ENCODE assay signal across 8 cellular contexts in the genomic region with DNA sequence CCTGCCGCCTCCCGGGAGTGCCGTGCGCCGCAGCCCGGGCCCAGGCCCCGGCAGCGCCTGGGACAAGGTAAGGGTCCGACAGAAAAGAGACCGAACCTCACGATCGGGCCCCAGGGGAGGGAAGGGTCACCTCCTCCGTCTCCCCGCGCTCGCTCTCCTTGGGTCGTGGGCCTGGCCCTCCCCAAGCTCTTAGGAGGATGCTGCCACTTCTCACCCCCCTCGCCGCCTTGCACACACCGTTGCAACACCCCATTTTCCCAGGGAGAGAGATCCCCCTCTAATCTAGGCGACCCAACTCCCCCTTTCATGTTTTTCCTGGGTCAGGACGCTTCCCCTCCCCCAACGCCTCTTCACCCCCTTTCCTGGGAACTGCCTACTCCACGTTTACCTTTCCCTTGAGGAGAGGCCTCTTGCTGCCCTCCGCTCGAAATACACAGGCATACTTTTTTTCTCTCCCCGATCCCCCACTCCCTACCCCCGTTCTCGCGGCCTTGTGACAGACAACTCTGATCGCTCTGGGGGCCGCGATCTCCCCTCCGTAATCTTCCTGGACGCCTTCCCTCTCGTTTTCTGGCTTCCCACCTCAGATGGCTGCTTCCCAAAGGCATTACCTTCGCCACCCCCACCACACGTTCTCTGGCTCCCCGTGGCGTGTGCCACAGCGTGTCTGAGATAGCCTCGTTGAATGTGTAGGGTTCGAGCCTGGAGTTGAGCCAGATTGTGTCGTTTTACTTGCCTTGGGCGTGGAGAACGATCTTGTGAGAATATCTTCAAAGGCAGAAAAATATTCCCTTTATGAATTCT. TPM values are rescaled to one million over a fixed set of nuclear protein-coding genes. Genes with fewer than 3 reads are reported as not detected.
A peak's percentile ranks its signal among the peaks of the same experiment; 100 is the strongest.
DNase-seq lines count a peak whose midpoint lies in the region; ATAC-seq and TF ChIP-seq lines count a peak whose summit lies in the region.

No MANE protein-coding gene starts in this region.

- WGBS in heart right ventricle, 2 donors, result 0% methylated on average over 46 of the region's 46 CpGs
- WGBS in prostate gland, result under 1% methylated on average over 46 of the region's 46 CpGs

- H3K9me3 ChIP-seq in adipocyte (ENCODE audit: control insufficient read depth, low read length) (no peaks in the 10 kb centered on the region), heart right ventricle (no peaks in the 10 kb centered on the region), prostate gland (no peaks in the 10 kb centered on the region)

- H3K4me1 ChIP-seq in adipocyte (ENCODE audit: control insufficient read depth, insufficient read depth, low read length), result peaks cover 60% of the 10 kb centered on the region
- H3K4me1 ChIP-seq in heart right ventricle, result peaks cover 19 to 77% (median 70%) of the 10 kb centered on the region in 9 donors
- H3K4me1 ChIP-seq in prostate gland (replicated peaks), result peaks cover 23% of the 10 kb centered on the region

- TF ChIP-seq POLR2A in prostate gland (IDR thresholded peaks at IDR 0.05), result no peak

- intact Hi-C loops in heart right ventricle (cut with DNase I) (loop anchor here in 5 of 10 donors (2.0 to 5.0 kb wide), 3 partner anchors 25 to 36 kb away; a partner anchor contains a TSS), prostate gland (cut with DNase I) (no loop called here)

- DNase-seq in activated CD4-positive, CD25-positive, alpha-beta regulatory T cell (lab: John Stamatoyannopoulos, UW), result peak in 3 of 4 experiments; percentile 8 to 37 (median 8)
- DNase-seq in RPMI7951 (ENCODE audit: low read depth), result peak; percentile 32
- DNase-seq in adipocyte (ENCODE audit: low read depth), result peak; percentile 58
- peak; percentile 27 to 47 for DNase-seq in heart right ventricle
- DNase-seq in prostate gland (ENCODE audit: low spot score), result peak; percentile 51

- H3K9ac ChIP-seq in adipocyte (ENCODE audit: low read length), result peak overlapping the region; percentile 100

- H3K27ac ChIP-seq in heart right ventricle, result peak overlapping the region; percentile 90 to 99 (median 99)
- H3K27ac ChIP-seq in prostate gland, result peak overlapping the region; percentile 99

- no peaks in the 10 kb centered on the region for H3K27me3 ChIP-seq in adipocyte (replicated peaks; ENCODE audit: control insufficient read depth, insufficient read depth, low read length)
- no peaks in the 10 kb centered on the region for H3K27me3 ChIP-seq in heart right ventricle
- H3K27me3 ChIP-seq in prostate gland (replicated peaks; ENCODE audit: insufficient read depth), result no peaks in the 10 kb centered on the region

- TF ChIP-seq CTCF in heart right ventricle (IDR thresholded peaks at IDR 0.05) (no peak), prostate gland (IDR thresholded peaks at IDR 0.05) (no peak)

- no peak for ATAC-seq in activated CD4-positive, CD25-positive, alpha-beta regulatory T cell treated with anti-CD3 and anti-CD28 coated beads, Interleukin-2, amount 50 U/mL, for 24 hours
- no peak for ATAC-seq in heart right ventricle
- no peak for ATAC-seq in GM18907 (IDR thresholded peaks at IDR 0.05; ENCODE audit: unreplicated experiment)
- no peak for ATAC-seq in HG02840 (IDR thresholded peaks at IDR 0.05; ENCODE audit: low FRiP score, unreplicated experiment)

- H3K4me3 ChIP-seq in adipocyte (ENCODE audit: low read length) (peak overlapping the region; percentile 96), heart right ventricle (peak overlapping the region; percentile 67 to 97 (median 90)), prostate gland (peak overlapping the region; percentile 90 to 95)

- H3K36me3 ChIP-seq in adipocyte (ENCODE audit: control insufficient read depth, insufficient read depth, low read length, severe bottlenecking) (peaks cover 16% of the 10 kb centered on the region), heart right ventricle (peaks cover 0 to 23% (median 7%) of the 10 kb centered on the region in 9 donors), prostate gland (no peaks in the 10 kb centered on the region)

RNA-seq across cellular contexts. Expression of a gene that starts 0.7 kb away (rescaled TPM):
- 56.8 and 58.4 TPM in 2 replicates for total RNA-seq in RPMI7951 (2014; rRNA removed; shearing (Covaris generic))
- total RNA-seq in heart right ventricle (10 to 100 TPM; 45.0 to 64.7 (median 57.5) TPM), prostate gland (100 to 1,000 TPM in 1 of 2 donors, 10 to 100 TPM in 1; 58.4 to 118 TPM)
- polyA plus RNA-seq in heart right ventricle, result 10 to 100 TPM; 10.8 to 42.7 TPM

RNA-seq across cellular contexts. Expression of a gene that starts 35.3 kb away (rescaled TPM):
- total RNA-seq in RPMI7951 (2014; rRNA removed; shearing (Covaris generic)), result 48.4 and 63.3 TPM in 2 replicates
- total RNA-seq in heart right ventricle, result 10 to 100 TPM; 40.3 to 72.1 (median 52.5) TPM
- 10 to 100 TPM; 40.7 to 57.4 TPM for polyA plus RNA-seq in heart right ventricle
- 10 to 100 TPM; 28.8 to 38.7 TPM for total RNA-seq in prostate gland

Comparison
In these comparisons a context has a peak if more than half of its experiments do, and no peak if none do; other contexts are left out.
1. DNase-seq: peak in every context shown above with its lines; median percentile 58 in adipocyte; 51 in prostate gland; 37 in heart right ventricle; 32 in RPMI7951; 8 in activated CD4-positive, CD25-positive, alpha-beta regulatory T cell.